In genomic region chr12:68031881-68032739, GRCh38 we compare ENCODE assay signal across 21 cellular contexts. TPM values are rescaled to one million over a fixed set of nuclear protein-coding genes. Genes with fewer than 3 reads are reported as not detected.
DNase-seq lines count a peak whose midpoint lies in the region; ATAC-seq and TF ChIP-seq lines count a peak whose summit lies in the region.
"Had no signal": no experiment of that assay in that cellular context is flagged by ENCODE, and none has a peak within 500 bp of the region (broad histone marks: within the 10 kb centered on the region; RNA-seq: fewer than 3 reads in every experiment).

No MANE protein-coding gene starts in this region.

- H3K27me3 ChIP-seq in Loucy (ENCODE audit: insufficient read depth, low read length, poor library complexity, severe bottlenecking) = no peaks in the 10 kb centered on the region
- H3K27me3 ChIP-seq: body of pancreas had no signal

- H3K4me3 Mint-ChIP-seq in activated naive CD4-positive, alpha-beta T cell treated with anti-CD3 and anti-CD28 coated beads, Interleukin-2, amount 10 ng/mL, durations not matched to agents 7 days and 5 days = no peak overlapping the region
- H3K4me3 Mint-ChIP-seq in effector memory CD8-positive, alpha-beta T cell = peak overlapping the region; percentile 71 to 81
- peak overlapping the region in 1 of 2 donors; percentile 10 for H3K4me3 Mint-ChIP-seq in stimulated activated naive B cell treated with anti-CD40 and anti-IgM and Interleukin-4, amounts not matched to agents 10 μg/mL and 1 μg/mL and 100 μg/mL, for 72 hours
- H3K4me3 Mint-ChIP-seq: mesothelial cell of epicardium had no signal

- peak overlapping the region; percentile 59 for H2AFZ ChIP-seq in Loucy (ENCODE audit: low read length)

- peaks cover 29% of the 10 kb centered on the region for H3K4me1 ChIP-seq in Loucy (ENCODE audit: insufficient read depth, low read length, poor library complexity, severe bottlenecking)
- H3K4me1 ChIP-seq: body of pancreas had no signal

- H3K4me1 Mint-ChIP-seq in activated naive CD4-positive, alpha-beta T cell treated with anti-CD3 and anti-CD28 coated beads, Interleukin-2, amount 10 ng/mL, durations not matched to agents 7 days and 5 days = peaks cover 35% of the 10 kb centered on the region
- H3K4me1 Mint-ChIP-seq in effector memory CD8-positive, alpha-beta T cell (ENCODE audit: low read depth in 2 of 2) = peaks cover 22 to 37% of the 10 kb centered on the region in 2 donors
- peaks cover 9 to 26% of the 10 kb centered on the region in 2 donors for H3K4me1 Mint-ChIP-seq in stimulated activated naive B cell treated with anti-CD40 and anti-IgM and Interleukin-4, amounts not matched to agents 10 μg/mL and 1 μg/mL and 100 μg/mL, for 72 hours
- H3K4me1 Mint-ChIP-seq: mesothelial cell of epicardium had no signal

- H3K4me2 ChIP-seq in Loucy (ENCODE audit: low read depth, low read length, poor library complexity, severe bottlenecking) = peak overlapping the region; percentile 82

- peaks cover 10% of the 10 kb centered on the region for H3K36me3 Mint-ChIP-seq in activated naive CD4-positive, alpha-beta T cell treated with anti-CD3 and anti-CD28 coated beads, Interleukin-2, amount 10 ng/mL, durations not matched to agents 7 days and 5 days
- peaks cover 2% of the 10 kb centered on the region for H3K36me3 Mint-ChIP-seq in effector memory CD8-positive, alpha-beta T cell (ENCODE audit: insufficient read depth)
- peaks cover 9 to 32% of the 10 kb centered on the region in 2 donors for H3K36me3 Mint-ChIP-seq in stimulated activated naive B cell treated with anti-CD40 and anti-IgM and Interleukin-4, amounts not matched to agents 10 μg/mL and 1 μg/mL and 100 μg/mL, for 72 hours
- H3K36me3 Mint-ChIP-seq: mesothelial cell of epicardium had no signal

- H3F3A ChIP-seq in Loucy (ENCODE audit: low read depth) = no peaks in the 10 kb centered on the region

- H3K9ac ChIP-seq in Loucy (ENCODE audit: low read depth, low read length, poor library complexity, severe bottlenecking) = peak overlapping the region; percentile 31

- peak overlapping the region; percentile 68 for H3K4me3 ChIP-seq in Loucy (ENCODE audit: low read length, poor library complexity, severe bottlenecking)
- H3K4me3 ChIP-seq: body of pancreas had no signal

- peaks cover 10% of the 10 kb centered on the region for H3K9me3 Mint-ChIP-seq in activated naive CD4-positive, alpha-beta T cell treated with anti-CD3 and anti-CD28 coated beads, Interleukin-2, amount 10 ng/mL, durations not matched to agents 7 days and 5 days
- peaks cover 0 to 5% of the 10 kb centered on the region in 2 donors for H3K9me3 Mint-ChIP-seq in effector memory CD8-positive, alpha-beta T cell
- H3K9me3 Mint-ChIP-seq in stimulated activated naive B cell treated with anti-CD40 and anti-IgM and Interleukin-4, amounts not matched to agents 10 μg/mL and 1 μg/mL and 100 μg/mL, for 72 hours = peaks cover 4 to 13% of the 10 kb centered on the region in 2 donors

- H3K27me3 Mint-ChIP-seq in activated naive CD4-positive, alpha-beta T cell treated with anti-CD3 and anti-CD28 coated beads, Interleukin-2, amount 10 ng/mL, durations not matched to agents 7 days and 5 days = no peaks in the 10 kb centered on the region
- H3K27me3 Mint-ChIP-seq in effector memory CD8-positive, alpha-beta T cell = no peaks in the 10 kb centered on the region
- H3K27me3 Mint-ChIP-seq in stimulated activated naive B cell treated with anti-CD40 and anti-IgM and Interleukin-4, amounts not matched to agents 10 μg/mL and 1 μg/mL and 100 μg/mL, for 72 hours = no peaks in the 10 kb centered on the region

- no peaks in the 10 kb centered on the region for H3K9me3 ChIP-seq in Loucy (ENCODE audit: insufficient read depth, low read depth, low read length)
- H3K9me3 ChIP-seq: body of pancreas had no signal

- no peaks in the 10 kb centered on the region for H3K9me2 ChIP-seq in Loucy (replicated peaks; ENCODE audit: low read depth, low read length)

- no peaks in the 10 kb centered on the region for H3K79me2 ChIP-seq in Loucy (ENCODE audit: insufficient read depth, low read length)

- no peak for DNase-seq in activated naive CD4-positive, alpha-beta T cell treated with anti-CD3 and anti-CD28 coated beads, Interleukin-2, amount 10 ng/mL, durations not matched to agents 7 days and 5 days
- DNase-seq in activated naive CD4-positive, alpha-beta T cell treated with anti-CD3 and anti-CD28 coated beads, Interleukin-2, amount 50 U/mL, for 16 hours = no peak
- no peak for DNase-seq in effector memory CD8-positive, alpha-beta T cell
- no peak for DNase-seq in stimulated activated naive B cell treated with anti-CD40 and anti-IgM and Interleukin-4, amounts not matched to agents 10 μg/mL and 1 μg/mL and 100 μg/mL, for 72 hours
- DNase-seq in Ammon's horn (ENCODE audit: low spot score) = no peak
- no peak for DNase-seq in cardiac septum (ENCODE audit: low spot score)
- DNase-seq: activated CD4-positive, alpha-beta T cell treated with anti-CD3 and anti-CD28 coated beads, Interleukin-2, amount 50 U/mL, for 1 hour; activated gamma-delta T cell; body of pancreas; glutamatergic neuron; NCI-H1930; NCI-H510A treated with DMSO at 0.1 percent for 48 hours; nucleus accumbens; SHP77 treated with DMSO at 0.1 percent for 48 hours; stimulated activated CD4-positive, alpha-beta T cell treated with anti-CD3 and anti-CD28 coated beads, Interleukin-2, amount 100 ng/mL, for 24 hours had no signal

- CTCF ChIA-PET in activated naive CD4-positive, alpha-beta T cell treated with anti-CD3 and anti-CD28 coated beads, Interleukin-2, amount 10 ng/mL, durations not matched to agents 7 days and 5 days (lab: Charles Lee) = interaction anchor here (0.8 to 1.3 kb wide), 2 partner anchors 126 to 435 kb away, joined by 3 to 5 read pairs; no protein-coding TSS in a partner anchor

- H4K20me1 ChIP-seq in Loucy (ENCODE audit: insufficient read depth, low read length, poor library complexity, severe bottlenecking) = no peaks in the 10 kb centered on the region

- intact Hi-C loops in cardiac septum (cut with DNase I) = loop anchor here (10.0 kb wide), 1 partner anchor 677 kb away; no protein-coding TSS in a partner anchor

- no peaks in the 10 kb centered on the region for H3K36me3 ChIP-seq in Loucy (ENCODE audit: insufficient read depth, low read length)

- TF ChIP-seq CTCF in Loucy (conservative IDR thresholded peaks at IDR 0.05; ENCODE audit: low read length) = no peak

- peak; percentile 25 for ATAC-seq in effector memory CD8-positive, alpha-beta T cell (replicated peaks)
- peak in 1 of 2 donors; percentile 39 for ATAC-seq in stimulated activated naive B cell treated with anti-CD40 and anti-IgM and Interleukin-4, amounts not matched to agents 10 μg/mL and 1 μg/mL and 100 μg/mL, for 72 hours (replicated peaks)
- ATAC-seq in HG03432 (IDR thresholded peaks at IDR 0.05; ENCODE audit: unreplicated experiment) = no peak
- ATAC-seq: body of pancreas, esophagus mucosa had no signal

- H3K27ac Mint-ChIP-seq in activated naive CD4-positive, alpha-beta T cell treated with anti-CD3 and anti-CD28 coated beads, Interleukin-2, amount 10 ng/mL, durations not matched to agents 7 days and 5 days = peak overlapping the region; percentile 78
- peak overlapping the region; percentile 81 to 87 for H3K27ac Mint-ChIP-seq in effector memory CD8-positive, alpha-beta T cell
- H3K27ac Mint-ChIP-seq in stimulated activated naive B cell treated with anti-CD40 and anti-IgM and Interleukin-4, amounts not matched to agents 10 μg/mL and 1 μg/mL and 100 μg/mL, for 72 hours = peak overlapping the region; percentile 75
- H3K27ac Mint-ChIP-seq: mesothelial cell of epicardium had no signal

RNA-seq across cellular contexts. Expression of gene IFNG-AS1, which starts 42.9 kb away (rescaled TPM):
- total RNA-seq in cardiac septum = 0.19 TPM
- total RNA-seq: body of pancreas, dermis microvascular lymphatic vessel endothelial cell, esophagus mucosa, mesothelial cell of epicardium, temporal lobe had no signal
